ENCODE assay signal across 20 cellular contexts in genomic region chr10:129626801-129627434, GRCh38.
DNase-seq lines count a peak whose midpoint lies in the region; ATAC-seq, FAIRE-seq and TF ChIP-seq lines count a peak whose summit lies in the region.
"Had no signal": no experiment of that assay in that cellular context is flagged by ENCODE, and none has a peak within 500 bp of the region (broad histone marks: within the 10 kb centered on the region; RNA-seq: fewer than 3 reads in every experiment).

No MANE protein-coding gene starts in this region.

- no peak for TF ChIP-seq EP300 in esophagus muscularis mucosa (IDR thresholded peaks at IDR 0.05)

- peak; percentile 71 for DNase-seq in NCI-H2171 (lab: John Stamatoyannopoulos, UW)
- peak; percentile 84 for DNase-seq in esophagus muscularis mucosa (ENCODE audit: extremely low spot score)
- DNase-seq in naive B cell: no peak
- no peak for DNase-seq in stimulated activated CD4-positive, alpha-beta T cell treated with anti-CD3 and anti-CD28 coated beads, Interleukin-12 subunit alpha, Interleukin-12 subunit beta, amount 100 ng/mL, for 4 hours
- DNase-seq in NCI-H2029 treated with DMSO at 0.1 percent for 48 hours (lab: John Stamatoyannopoulos, UW): no peak
- DNase-seq in aorta: no peak
- DNase-seq in GM19239 (ENCODE audit: insufficient read length, low spot score): no peak
- DNase-seq: activated CD4-positive, alpha-beta T cell treated with anti-CD3 and anti-CD28 coated beads, Interleukin-2, amount 10 ng/mL, durations not matched to agents 7 days and 5 days; activated naive CD4-positive, alpha-beta T cell treated with anti-CD3 and anti-CD28 coated beads for 36 hours; activated T-cell treated with anti-CD3 and anti-CD28 coated beads for 4 hours; Calu3; erythroblast; GF-D8; islet precursor cell; NCI-H1694; nucleus accumbens; PC-9; right lobe of liver had no signal

- peaks cover 0 to 13% of the 10 kb centered on the region in 2 donors for H3K36me3 Mint-ChIP-seq in naive B cell

- no peaks in the 10 kb centered on the region for H4K20me1 ChIP-seq in BLaER1 treated with 17β-estradiol and CSF1 and Interleukin-3, amounts not matched to agents 10 nM and 100 nM

- peak overlapping the region in 10 of 11 experiments; percentile 33 to 71 (median 50); a peak in 18 of 22 replicates for H3K9ac ChIP-seq in BLaER1 treated with 17β-estradiol and CSF1 and Interleukin-3, amounts not matched to agents 10 nM and 100 nM

- H3K4me3 ChIP-seq in BLaER1 treated with 17β-estradiol and CSF1 and Interleukin-3, amounts not matched to agents 10 nM and 100 nM: peak overlapping the region in 9 of 10 experiments; percentile 26 to 54 (median 40); a peak in 14 of 20 replicates
- no peak overlapping the region for H3K4me3 ChIP-seq in esophagus muscularis mucosa
- no peak overlapping the region for H3K4me3 ChIP-seq in aorta (ENCODE audit: low read length in 2 of 2)
- H3K4me3 ChIP-seq: PC-9, right lobe of liver had no signal

- H3K4me1 ChIP-seq in BLaER1 treated with 17β-estradiol and CSF1 and Interleukin-3, amounts not matched to agents 10 nM and 100 nM: peaks cover 27 to 53% (median 46%) of the 10 kb centered on the region in 10 experiments
- H3K4me1 ChIP-seq in esophagus muscularis mucosa (peaks cover 0 to 24% (median 16%) of the 10 kb centered on the region in 4 donors), aorta (ENCODE audit: control insufficient read depth in 1 of 2, insufficient read depth in 2 of 2, low read length in 2 of 2) (peaks cover 0 to 2% of the 10 kb centered on the region in 2 donors)
- H3K4me1 ChIP-seq: right lobe of liver had no signal

- H3K36me3 ChIP-seq in BLaER1 treated with 17β-estradiol and CSF1 and Interleukin-3, amounts not matched to agents 10 nM and 100 nM: peaks cover 0 to 39% (median 11%) of the 10 kb centered on the region in 11 experiments; a peak in 10 of 22 replicates
- H3K36me3 ChIP-seq in esophagus muscularis mucosa: no peaks in the 10 kb centered on the region
- H3K36me3 ChIP-seq in aorta (ENCODE audit: control insufficient read depth in 1 of 2, insufficient read depth in 2 of 2, low read length in 1 of 2): no peaks in the 10 kb centered on the region
- H3K36me3 ChIP-seq: right lobe of liver had no signal

- H3K27ac ChIP-seq in BLaER1 treated with 17β-estradiol and CSF1 and Interleukin-3, amounts not matched to agents 10 nM and 100 nM: peak overlapping the region in 9 of 11 experiments; percentile 57 to 85 (median 72); a peak in 18 of 22 replicates
- H3K27ac ChIP-seq in esophagus muscularis mucosa (replicated peaks in 1 of 4): no peak overlapping the region
- H3K27ac ChIP-seq in aorta (ENCODE audit: low read depth in 1 of 2, low read length in 2 of 2): no peak overlapping the region
- H3K27ac ChIP-seq: PC-9, right lobe of liver had no signal

- H3K9me3 ChIP-seq in BLaER1 treated with 17β-estradiol and CSF1 and Interleukin-3, amounts not matched to agents 10 nM and 100 nM (replicated peaks in 1 of 11): peaks cover 6 to 47% (median 36%) of the 10 kb centered on the region in 11 experiments; a peak in 21 of 22 replicates
- H3K9me3 ChIP-seq in esophagus muscularis mucosa (no peaks in the 10 kb centered on the region), aorta (ENCODE audit: control insufficient read depth, low read length) (no peaks in the 10 kb centered on the region)
- H3K9me3 ChIP-seq: right lobe of liver had no signal

- FAIRE-seq in GM19239 (lab: Jason Lieb, UNC): no peak
- FAIRE-seq: GM12892 had no signal

- no peaks in the 10 kb centered on the region for H3K27me3 ChIP-seq in BLaER1 treated with 17β-estradiol and CSF1 and Interleukin-3, amounts not matched to agents 10 nM and 100 nM
- no peaks in the 10 kb centered on the region for H3K27me3 ChIP-seq in esophagus muscularis mucosa
- no peaks in the 10 kb centered on the region for H3K27me3 ChIP-seq in aorta (ENCODE audit: control insufficient read depth in 1 of 2, insufficient read depth in 2 of 2, low read length in 1 of 2)
- H3K27me3 ChIP-seq: right lobe of liver had no signal

- WGBS in esophagus muscularis mucosa: 82% methylated on average over 12 of the region's 12 CpGs
- 49 to 57% methylated on average over 12 of the region's 12 CpGs for WGBS in aorta, 2 donors

- H3K27me3 Mint-ChIP-seq in naive B cell: no peaks in the 10 kb centered on the region
- H3K27me3 Mint-ChIP-seq: activated CD4-positive, alpha-beta T cell treated with anti-CD3 and anti-CD28 coated beads, Interleukin-2, amount 10 ng/mL, durations not matched to agents 7 days and 5 days had no signal

- H3K4me2 ChIP-seq in BLaER1 treated with 17β-estradiol and CSF1 and Interleukin-3, amounts not matched to agents 10 nM and 100 nM: peak overlapping the region; percentile 67 to 94 (median 84)
- H3K4me2 ChIP-seq: PC-9 had no signal

- peak overlapping the region in 5 of 6 donors; percentile 9 to 96 (median 34) for H3K27ac Mint-ChIP-seq in naive B cell
- H3K27ac Mint-ChIP-seq: activated CD4-positive, alpha-beta T cell treated with anti-CD3 and anti-CD28 coated beads, Interleukin-2, amount 10 ng/mL, durations not matched to agents 7 days and 5 days; activated naive CD4-positive, alpha-beta T cell treated with anti-CD3 and anti-CD28 coated beads for 36 hours had no signal

- TF ChIP-seq CTCF in esophagus muscularis mucosa (IDR thresholded peaks at IDR 0.05): no peak

- H3K4me1 Mint-ChIP-seq in naive B cell: peaks cover 14 to 46% (median 22%) of the 10 kb centered on the region in 3 donors

- peak overlapping the region in 6 of 8 donors; percentile 6 to 80 (median 52) for H3K4me3 Mint-ChIP-seq in naive B cell
- H3K4me3 Mint-ChIP-seq: activated CD4-positive, alpha-beta T cell treated with anti-CD3 and anti-CD28 coated beads, Interleukin-2, amount 10 ng/mL, durations not matched to agents 7 days and 5 days; activated naive CD4-positive, alpha-beta T cell treated with anti-CD3 and anti-CD28 coated beads for 36 hours had no signal

- ATAC-seq in naive B cell (ENCODE audit: low read depth in 2 of 2) (no peak), aorta (ENCODE audit: low FRiP score) (no peak)
- ATAC-seq: right lobe of liver had no signal

- intact Hi-C loops in esophagus muscularis mucosa (cut with DNase I) (no loop called here), aorta (cut with DNase I) (no loop called here)

- TF ChIP-seq POLR2A in esophagus muscularis mucosa (IDR thresholded peaks at IDR 0.05; ENCODE audit: low read depth): no peak

- peaks cover 0 to 2% (median 0%) of the 10 kb centered on the region in 7 donors for H3K9me3 Mint-ChIP-seq in naive B cell

Comparison
In these comparisons a context has a peak if more than half of its experiments do, and no peak if none do; other contexts are left out.
1. H3K27ac ChIP-seq: peak in BLaER1 treated with 17β-estradiol and CSF1 and Interleukin-3, amounts not matched to agents 10 nM and 100 nM (9 of 11); none in esophagus muscularis mucosa (0 of 4) and aorta (0 of 2).
2. H3K4me3 ChIP-seq: peak in BLaER1 treated with 17β-estradiol and CSF1 and Interleukin-3, amounts not matched to agents 10 nM and 100 nM (9 of 10); none in esophagus muscularis mucosa (0 of 4) and aorta (0 of 2).
3. DNase-seq: peak in NCI-H2171 (single experiment) and esophagus muscularis mucosa (single experiment); none in naive B cell (single experiment), stimulated activated CD4-positive, alpha-beta T cell treated with anti-CD3 and anti-CD28 coated beads, Interleukin-12 subunit alpha, Interleukin-12 subunit beta, amount 100 ng/mL, for 4 hours (single experiment), NCI-H2029 treated with DMSO at 0.1 percent for 48 hours (single experiment), aorta (0 of 2) and GM19239 (single experiment).